18 cellular contexts compared by ENCODE assay signal in the genomic region with DNA sequence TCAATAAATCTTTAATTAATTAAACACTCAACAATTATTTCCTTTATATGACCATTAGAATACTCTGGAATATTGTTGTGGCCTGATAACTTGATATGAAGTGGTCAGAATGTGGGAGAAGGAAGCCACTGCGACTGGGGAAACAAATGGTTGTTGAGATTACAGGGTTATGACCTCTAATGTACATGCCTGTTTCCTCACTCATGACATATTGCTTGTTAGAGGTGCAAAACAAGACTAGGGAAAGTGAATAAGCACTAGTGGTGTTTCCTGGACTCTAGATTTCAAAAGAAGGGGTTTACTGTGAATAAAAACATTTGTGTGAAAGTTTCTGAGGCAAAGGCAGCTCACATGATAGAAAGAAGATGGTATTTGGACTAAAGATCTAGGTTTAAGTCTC. TPM values are rescaled to one million over a fixed set of nuclear protein-coding genes. Genes with fewer than 3 reads are reported as not detected.
DNase-seq lines count a peak whose midpoint lies in the region; ATAC-seq and TF ChIP-seq lines count a peak whose summit lies in the region.
"Had no signal": no experiment of that assay in that cellular context is flagged by ENCODE, and none has a peak within 500 bp of the region (broad histone marks: within the 10 kb centered on the region; RNA-seq: fewer than 3 reads in every experiment).

No MANE protein-coding gene starts in this region.

- CTCF ChIA-PET in GM10248 (lab: Yijun Ruan, JAX) = interaction anchor here (1.2 to 3.8 kb wide), 2 partner anchors 7 to 14 kb away, joined by 4 to 43 read pairs; no protein-coding TSS in a partner anchor

- POLR2A ChIA-PET in GM10248 (lab: Yijun Ruan, JAX) = no interaction called here

- DNase-seq in CMK (ENCODE audit: low read depth) = peak; percentile 11
- peak; percentile 67 for DNase-seq in amniotic epithelial cell (ENCODE audit: low read depth)
- no peak for DNase-seq in mucosa of gallbladder (ENCODE audit: low spot score)
- no peak for DNase-seq in hepatic stellate cell (ENCODE audit: low spot score)
- DNase-seq in NCI-H2029 (lab: John Stamatoyannopoulos, UW) = no peak
- no peak for DNase-seq in GM10248 (ENCODE audit: extremely low spot score)
- DNase-seq: 8988T, DMS153, EL, HFFc6, NCI-H1092, NCI-H69, PC-3 had no signal

- ATAC-seq in GM21381 (IDR thresholded peaks at IDR 0.05; ENCODE audit: unreplicated experiment) = peak; percentile 36
- peak; percentile 55 for ATAC-seq in HG03025 (IDR thresholded peaks at IDR 0.05; ENCODE audit: low FRiP score, unreplicated experiment)
- ATAC-seq: K562, PC-3 had no signal

- no peak for TF ChIP-seq CTCF in GM10248 (IDR thresholded peaks at IDR 0.05; ENCODE audit: control extremely low read depth, extremely low read depth, low read depth, missing control alignments)

RNA-seq across cellular contexts. Expression of gene STAB2, which starts 53.3 kb away (rescaled TPM):
- 1.4 TPM for total RNA-seq in mucosa of gallbladder
- total RNA-seq: H4, HFFc6, K562, PC-3, SJSA1 had no signal

Comparison
In these comparisons a context has a peak if more than half of its experiments do, and no peak if none do; other contexts are left out.
1. DNase-seq: peak in CMK (single experiment) and amniotic epithelial cell (single experiment); none in mucosa of gallbladder (single experiment), hepatic stellate cell (single experiment), NCI-H2029 (single experiment) and GM10248 (single experiment).